ENCODE assay signal across 2 cellular contexts in the genomic region with DNA sequence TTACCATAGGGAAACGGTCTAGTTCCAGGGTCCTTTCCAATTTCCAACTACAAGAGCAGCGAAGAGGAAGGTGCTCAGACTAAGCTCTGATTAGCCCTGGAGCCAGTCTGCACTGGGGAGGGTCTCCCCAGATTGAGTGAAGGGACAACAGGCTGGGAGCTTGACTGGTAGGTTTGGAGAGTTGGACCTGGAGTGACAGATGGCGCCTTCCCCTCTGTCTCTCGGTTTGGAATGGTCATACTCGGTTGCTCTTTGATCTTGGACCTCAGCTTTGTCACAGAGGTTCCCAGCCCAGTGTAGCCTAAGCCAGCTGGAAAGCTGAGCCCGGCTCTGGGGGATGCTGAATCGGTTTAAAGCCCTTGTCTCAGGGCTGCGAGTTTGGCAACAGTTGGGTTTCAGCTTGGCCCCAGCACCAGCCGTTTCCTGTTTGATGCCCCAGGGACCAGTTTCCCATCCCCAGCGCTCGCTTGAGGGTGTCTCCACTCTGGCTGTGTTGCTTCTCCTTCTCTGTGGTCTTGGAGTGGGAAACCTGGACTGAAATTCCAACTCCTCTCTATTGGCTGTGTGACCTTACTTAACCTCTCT.
A peak's percentile ranks its signal among the peaks of the same experiment; 100 is the strongest.
TF ChIP-seq lines count a peak whose summit lies in the region.

No MANE protein-coding gene starts in this region.

TF ChIP-seq in A549, 52 proteins besides CTCF, POLR2A, EP300 and RAD21 (continued from another document):
- TF ChIP-seq, protein P1, sequence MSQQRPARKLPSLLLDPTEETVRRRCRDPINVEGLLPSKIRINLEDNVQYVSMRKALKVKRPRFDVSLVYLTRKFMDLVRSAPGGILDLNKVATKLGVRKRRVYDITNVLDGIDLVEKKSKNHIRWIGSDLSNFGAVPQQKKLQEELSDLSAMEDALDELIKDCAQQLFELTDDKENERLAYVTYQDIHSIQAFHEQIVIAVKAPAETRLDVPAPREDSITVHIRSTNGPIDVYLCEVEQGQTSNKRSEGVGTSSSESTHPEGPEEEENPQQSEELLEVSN (IDR thresholded peaks at IDR 0.05; ENCODE audit: borderline replicate concordance, low read depth), result no peak

TF ChIP-seq in liver, 16 proteins besides CTCF, POLR2A, EP300 and RAD21 (continued from another document):
- TF ChIP-seq, protein P2, sequence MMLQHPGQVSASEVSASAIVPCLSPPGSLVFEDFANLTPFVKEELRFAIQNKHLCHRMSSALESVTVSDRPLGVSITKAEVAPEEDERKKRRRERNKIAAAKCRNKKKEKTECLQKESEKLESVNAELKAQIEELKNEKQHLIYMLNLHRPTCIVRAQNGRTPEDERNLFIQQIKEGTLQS (IDR thresholded peaks at IDR 0.05), result no peak
- TF ChIP-seq, protein P3, sequence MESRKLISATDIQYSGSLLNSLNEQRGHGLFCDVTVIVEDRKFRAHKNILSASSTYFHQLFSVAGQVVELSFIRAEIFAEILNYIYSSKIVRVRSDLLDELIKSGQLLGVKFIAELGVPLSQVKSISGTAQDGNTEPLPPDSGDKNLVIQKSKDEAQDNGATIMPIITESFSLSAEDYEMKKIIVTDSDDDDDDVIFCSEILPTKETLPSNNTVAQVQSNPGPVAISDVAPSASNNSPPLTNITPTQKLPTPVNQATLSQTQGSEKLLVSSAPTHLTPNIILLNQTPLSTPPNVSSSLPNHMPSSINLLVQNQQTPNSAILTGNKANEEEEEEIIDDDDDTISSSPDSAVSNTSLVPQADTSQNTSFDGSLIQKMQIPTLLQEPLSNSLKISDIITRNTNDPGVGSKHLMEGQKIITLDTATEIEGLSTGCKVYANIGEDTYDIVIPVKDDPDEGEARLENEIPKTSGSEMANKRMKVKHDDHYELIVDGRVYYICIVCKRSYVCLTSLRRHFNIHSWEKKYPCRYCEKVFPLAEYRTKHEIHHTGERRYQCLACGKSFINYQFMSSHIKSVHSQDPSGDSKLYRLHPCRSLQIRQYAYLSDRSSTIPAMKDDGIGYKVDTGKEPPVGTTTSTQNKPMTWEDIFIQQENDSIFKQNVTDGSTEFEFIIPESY (IDR thresholded peaks at IDR 0.05), result no peak
- TF ChIP-seq EGR1 (IDR thresholded peaks at IDR 0.05; ENCODE audit: low read depth in 2 of 2) (no peak), NR2F2 (IDR thresholded peaks at IDR 0.05) (peak; percentile 26), GABPA (IDR thresholded peaks at IDR 0.05 in 1 of 2, conservative IDR thresholded peaks at IDR 0.05 in 1 of 2) (no peak), FOXA1 (IDR thresholded peaks at IDR 0.05) (no peak), SP1 (IDR thresholded peaks at IDR 0.05) (peak; percentile 9), HNF4A (conservative IDR thresholded peaks at IDR 0.05) (peak; percentile 51 to 85), HNF4G (IDR thresholded peaks at IDR 0.05) (peak; percentile 6), JUND (IDR thresholded peaks at IDR 0.05) (peak in 1 of 2 donors; percentile 25), YY1 (IDR thresholded peaks at IDR 0.05) (peak; percentile 63), RXRA (IDR thresholded peaks at IDR 0.05) (peak; percentile 35 to 78), FOXA2 (IDR thresholded peaks at IDR 0.05) (peak; percentile 3)
- TF ChIP-seq, protein P4, sequence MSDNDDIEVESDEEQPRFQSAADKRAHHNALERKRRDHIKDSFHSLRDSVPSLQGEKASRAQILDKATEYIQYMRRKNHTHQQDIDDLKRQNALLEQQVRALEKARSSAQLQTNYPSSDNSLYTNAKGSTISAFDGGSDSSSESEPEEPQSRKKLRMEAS (IDR thresholded peaks at IDR 0.05), result no peak
